Comparison of ENCODE assay signal across 17 cellular contexts in the genomic region with DNA sequence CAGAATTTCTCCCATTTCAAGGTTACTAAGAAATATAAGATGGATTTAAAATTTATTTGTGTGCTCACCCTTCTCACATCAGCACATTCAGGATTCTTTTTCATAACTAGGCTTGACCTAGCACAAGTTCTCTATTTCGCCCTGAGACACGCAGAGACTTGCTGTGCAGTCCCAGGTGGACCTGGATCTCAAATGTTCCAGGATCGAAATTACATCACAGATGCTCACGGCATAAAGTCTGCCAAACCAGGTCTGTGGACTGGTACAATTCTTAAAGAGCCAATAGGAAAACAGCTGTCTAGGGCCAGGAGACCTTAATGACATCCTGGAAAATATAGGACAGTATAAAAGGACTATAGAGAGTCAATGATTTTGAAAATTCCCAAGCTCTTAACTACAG. TPM values are rescaled to one million over a fixed set of nuclear protein-coding genes. Genes with fewer than 3 reads are reported as not detected.
DNase-seq lines count a peak whose midpoint lies in the region; ATAC-seq, FAIRE-seq and TF ChIP-seq lines count a peak whose summit lies in the region.
"Had no signal": no experiment of that assay in that cellular context is flagged by ENCODE, and none has a peak within 500 bp of the region (broad histone marks: within the 10 kb centered on the region; RNA-seq: fewer than 3 reads in every experiment).

No MANE protein-coding gene starts in this region.

- no peak overlapping the region for H2AFZ ChIP-seq in neuron (ENCODE audit: low read depth, low read length)

- TF ChIP-seq CTCF in Calu3 (IDR thresholded peaks at IDR 0.05; ENCODE audit: unreplicated experiment) (no peak), endothelial cell (IDR thresholded peaks at IDR 0.05; ENCODE audit: unreplicated experiment) (no peak)

- H3K27me3 ChIP-seq in neuron (ENCODE audit: insufficient read depth, low read length): no peaks in the 10 kb centered on the region
- H3K27me3 ChIP-seq in small intestine (ENCODE audit: control insufficient read depth in 2 of 2, insufficient read depth in 2 of 2, low read length in 2 of 2): peaks cover 3 to 31% of the 10 kb centered on the region in 2 donors
- H3K27me3 ChIP-seq: body of pancreas had no signal

- H3K27me3 Mint-ChIP-seq in Calu3 (ENCODE audit: unreplicated experiment) (no peaks in the 10 kb centered on the region), endothelial cell (ENCODE audit: unreplicated experiment) (peaks cover 16% of the 10 kb centered on the region)
- H3K27me3 Mint-ChIP-seq in activated T-cell treated with anti-CD3 and anti-CD28 coated beads, Interleukin-2, amount 50 U/mL, for 4 hours (ENCODE audit: low read depth): peaks cover 63% of the 10 kb centered on the region

- 66 to 81% (median 70%) methylated on average over 4 of the region's 4 CpGs for WGBS in small intestine, 3 donors

- peaks cover 46% of the 10 kb centered on the region for H3K4me1 Mint-ChIP-seq in Calu3 (ENCODE audit: low read depth, unreplicated experiment)
- H3K4me1 Mint-ChIP-seq in endothelial cell (ENCODE audit: unreplicated experiment): peaks cover 34% of the 10 kb centered on the region
- H3K4me1 Mint-ChIP-seq in activated T-cell treated with anti-CD3 and anti-CD28 coated beads, Interleukin-2, amount 50 U/mL, for 4 hours (ENCODE audit: low read depth): peaks cover 14% of the 10 kb centered on the region

- DNase-seq in Calu3 (no peak), NCI-H2171 treated with DMSO at 0.1 percent for 48 hours (lab: John Stamatoyannopoulos, UW) (peak; percentile 85), endothelial cell (ENCODE audit: low spot score) (no peak), T1000 (lab: John Stamatoyannopoulos, UW) (no peak), small intestine (no peak)
- no peak for DNase-seq in activated T-cell treated with anti-CD3 and anti-CD28 coated beads, Interleukin-2, amount 50 U/mL, for 4 hours
- DNase-seq: effector CD4-positive, alpha-beta T cell; EL; mesenchymal stem cell; NCI-H226; stimulated activated CD4-positive, alpha-beta T cell treated with anti-CD3 and anti-CD28 coated beads, Interleukin-15, amount 100 ng/mL, for 24 hours; WERI-Rb-1 had no signal

- peak overlapping the region; percentile 96 for H3K4me3 Mint-ChIP-seq in Calu3 (ENCODE audit: low read depth, unreplicated experiment)
- H3K4me3 Mint-ChIP-seq in endothelial cell (ENCODE audit: unreplicated experiment): peak overlapping the region; percentile 86
- H3K4me3 Mint-ChIP-seq in activated T-cell treated with anti-CD3 and anti-CD28 coated beads, Interleukin-2, amount 50 U/mL, for 4 hours: no peak overlapping the region

- peaks cover 35% of the 10 kb centered on the region for H3K36me3 Mint-ChIP-seq in Calu3 (ENCODE audit: insufficient read depth, unreplicated experiment)
- H3K36me3 Mint-ChIP-seq in endothelial cell (ENCODE audit: low read depth, unreplicated experiment): peaks cover 6% of the 10 kb centered on the region
- no peaks in the 10 kb centered on the region for H3K36me3 Mint-ChIP-seq in activated T-cell treated with anti-CD3 and anti-CD28 coated beads, Interleukin-2, amount 50 U/mL, for 4 hours (ENCODE audit: insufficient read depth)

- FAIRE-seq in small intestine (lab: Jason Lieb, UNC): no peak
- FAIRE-seq: islet of Langerhans had no signal

- no TSS peak for BruUV-seq in Calu3 (replicated peaks; lab: Mats Ljungman, UMichigan)

- H3K4me1 ChIP-seq in neuron (ENCODE audit: insufficient read depth, low read length): peaks cover 67% of the 10 kb centered on the region
- peaks cover 0 to 2% of the 10 kb centered on the region in 2 donors for H3K4me1 ChIP-seq in small intestine (ENCODE audit: control insufficient read depth in 2 of 2, insufficient read depth in 1 of 2, low read depth in 1 of 2, low read length in 1 of 2)
- H3K4me1 ChIP-seq: foreskin keratinocyte had no signal

- H3K4me3 ChIP-seq in neuron (ENCODE audit: low read length): peak overlapping the region; percentile 84
- H3K4me3 ChIP-seq in small intestine (ENCODE audit: low read depth in 1 of 2, low read length in 2 of 2): no peak overlapping the region

- no peaks in the 10 kb centered on the region for H3K9me3 Mint-ChIP-seq in Calu3 (ENCODE audit: low read depth, unreplicated experiment)
- no peaks in the 10 kb centered on the region for H3K9me3 Mint-ChIP-seq in endothelial cell (ENCODE audit: unreplicated experiment)
- H3K9me3 Mint-ChIP-seq in activated T-cell treated with anti-CD3 and anti-CD28 coated beads, Interleukin-2, amount 50 U/mL, for 4 hours: peaks cover 9% of the 10 kb centered on the region

- no peak for ATAC-seq in activated T-cell treated with anti-CD3 and anti-CD28 coated beads, Interleukin-2, amount 50 U/mL, for 4 hours
- no peak for ATAC-seq in GM21447 (IDR thresholded peaks at IDR 0.05; ENCODE audit: unreplicated experiment)
- ATAC-seq: body of pancreas, foreskin keratinocyte had no signal

- no peak overlapping the region for H3K27ac ChIP-seq in small intestine (ENCODE audit: low read depth in 1 of 2, low read length in 1 of 2)
- H3K27ac ChIP-seq: foreskin keratinocyte, WERI-Rb-1 had no signal

- H3K27ac Mint-ChIP-seq in Calu3 (ENCODE audit: unreplicated experiment) (no peak overlapping the region), endothelial cell (ENCODE audit: unreplicated experiment) (no peak overlapping the region)

- CTCF ChIA-PET in Calu3 (lab: Charles Lee): interaction anchor here (0.5 kb wide), 1 partner anchor 40 kb away, joined by 3 read pairs; no protein-coding TSS in a partner anchor

- H3K9me3 ChIP-seq in neuron (ENCODE audit: low read length) (no peaks in the 10 kb centered on the region), small intestine (ENCODE audit: control insufficient read depth, low read depth) (no peaks in the 10 kb centered on the region)
- H3K9me3 ChIP-seq: body of pancreas had no signal

- H3K36me3 ChIP-seq in neuron (ENCODE audit: insufficient read depth, low read length) (no peaks in the 10 kb centered on the region), small intestine (ENCODE audit: control insufficient read depth in 2 of 2, insufficient read depth in 2 of 2, low read length in 2 of 2) (no peaks in the 10 kb centered on the region)

- intact Hi-C loops in Calu3 (cut with micrococcal nuclease; ENCODE audit: unreplicated experiment): loop anchor here (5.0 kb wide), 1 partner anchor 143 kb away; no protein-coding TSS in a partner anchor

RNA-seq across cellular contexts. Expression of a gene that starts 2.2 kb away (rescaled TPM):
- total RNA-seq in Calu3 (2022) (27.4 and 37.8 TPM in 2 replicates), endothelial cell (ENCODE audit: unreplicated experiment) (2.0 TPM)
- polyA plus RNA-seq in small intestine: 1 to 10 TPM in 1 of 3 donors, under 1 TPM in 2; under 0.01 to 1.0 (median 0.22) TPM
- total RNA-seq in activated T-cell treated with anti-CD3 and anti-CD28 coated beads, Interleukin-2, amount 50 U/mL, for 4 hours: under 1 TPM in 2 of 3 donors, not detected in 1; 0.08 to 0.10 TPM
